In the genomic region with DNA sequence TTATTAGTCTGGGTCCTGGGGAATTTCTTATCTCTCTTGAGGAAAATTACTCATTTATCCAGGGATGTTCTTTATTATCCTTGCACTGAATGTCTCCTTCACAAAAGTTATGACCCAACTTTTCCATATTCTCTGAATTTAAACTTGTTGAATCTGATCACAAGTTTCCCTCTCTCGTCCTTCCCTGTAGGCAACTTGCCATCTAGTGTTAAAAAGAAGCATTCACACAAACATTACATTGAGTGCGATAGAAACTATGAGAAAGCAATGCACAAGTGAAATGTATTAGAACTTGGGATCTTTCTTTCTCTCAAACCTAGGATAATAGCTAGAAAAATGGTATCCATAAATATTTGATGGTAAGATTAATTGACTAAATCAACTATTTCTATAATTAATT, we compare ENCODE assay signal across 23 cellular contexts.
DNase-seq lines count a peak whose midpoint lies in the region; ATAC-seq and TF ChIP-seq lines count a peak whose summit lies in the region.
"Had no signal": no experiment of that assay in that cellular context is flagged by ENCODE, and none has a peak within 500 bp of the region (broad histone marks: within the 10 kb centered on the region; RNA-seq: fewer than 3 reads in every experiment).

No MANE protein-coding gene starts in this region.

- CTCF ChIA-PET in A673 (lab: Charles Lee) (no interaction called here), OCI-LY7 (lab: Charles Lee; ENCODE audit: unreplicated experiment) (no interaction called here)

- H3K9me2 ChIP-seq in GM23338 (ENCODE audit: insufficient read depth) (no peaks in the 10 kb centered on the region; the same call in 1 of the 2 replicates), OCI-LY7 (ENCODE audit: insufficient read depth, low read length) (no peaks in the 10 kb centered on the region)

- no peaks in the 10 kb centered on the region for H3K9me3 ChIP-seq in A673 (ENCODE audit: low read depth, low read length, poor library complexity, severe bottlenecking)
- no peaks in the 10 kb centered on the region for H3K9me3 ChIP-seq in OCI-LY7 (ENCODE audit: low read length)
- H3K9me3 ChIP-seq: Caco-2, gastroesophageal sphincter had no signal

- no TSS peak for BruUV-seq in A673 (replicated peaks; lab: Mats Ljungman, UMichigan)
- no TSS peak for BruUV-seq in OCI-LY7 (replicated peaks; lab: Mats Ljungman, UMichigan)

- H3F3A ChIP-seq in GM23338 (replicated peaks; ENCODE audit: low read depth), result no peaks in the 10 kb centered on the region

- H3K36me3 ChIP-seq in A673 (ENCODE audit: insufficient read depth, low read length, poor library complexity, severe bottlenecking) (no peaks in the 10 kb centered on the region), GM23338 (ENCODE audit: insufficient read depth) (no peaks in the 10 kb centered on the region), OCI-LY7 (ENCODE audit: insufficient read depth, low read length) (no peaks in the 10 kb centered on the region)
- H3K36me3 ChIP-seq: gastroesophageal sphincter had no signal

- H3K27ac Mint-ChIP-seq in GM23338, result no peak overlapping the region
- no peak overlapping the region for H3K27ac Mint-ChIP-seq in activated naive CD4-positive, alpha-beta T cell treated with anti-CD3 and anti-CD28 coated beads, Interleukin-2, amount 50 U/mL, for 72 hours
- H3K27ac Mint-ChIP-seq: activated T-helper 1 cell treated with anti-CD3 and anti-CD28 coated beads, Interleukin-12 subunit alpha, Interleukin-12 subunit beta, Interleukin-2, Interleukin-4 antibody, amounts not matched to agents 30 ng/mL and 10 ng/mL and 1 ng/mL, durations not matched to agents 14 hours and 24 hours and 36 hours; T-helper 2 cell treated with Interferon-gamma antibody and Interleukin-4, amounts not matched to agents 5 μg/mL and 100 μg/mL, for 36 hours had no signal

- DNase-seq in A673 (ENCODE audit: low spot score) (peak; percentile 62), GM23338 (ENCODE audit: low spot score) (peak; percentile 49), OCI-LY7 (ENCODE audit: low spot score) (no peak), left kidney (ENCODE audit: low read depth, low spot score) (peak; percentile 27), hypothalamus (lab: John Stamatoyannopoulos, UW) (no peak), putamen (ENCODE audit: low spot score) (no peak), SHP77 treated with DMSO at 0.1 percent for 48 hours (lab: John Stamatoyannopoulos, UW) (no peak)
- DNase-seq in activated naive CD4-positive, alpha-beta T cell treated with anti-CD3 and anti-CD28 coated beads, Interleukin-2, amount 50 U/mL, for 72 hours (ENCODE audit: low spot score in 2 of 2), result no peak
- DNase-seq: activated CD4-positive, CD25-positive, alpha-beta regulatory T cell treated with anti-CD3 and anti-CD28 coated beads, Interleukin-2, amount 50 U/mL, for 72 hours; activated CD8-positive, alpha-beta memory T cell treated with anti-CD3 and anti-CD28 coated beads for 24 hours; Caco-2; GF-D8; Kasumi-1; NCI-H1436 treated with DMSO at 0.1 percent for 48 hours; occipital lobe; stimulated activated CD4-positive, alpha-beta T cell treated with anti-CD3 and anti-CD28 coated beads, Interleukin-1b, Interleukin-23, amount 100 ng/mL, for 48 hours had no signal

- no peaks in the 10 kb centered on the region; the same call in 2 of the 3 replicates for H3K36me3 Mint-ChIP-seq in GM23338 (ENCODE audit: low read depth)
- H3K36me3 Mint-ChIP-seq in activated naive CD4-positive, alpha-beta T cell treated with anti-CD3 and anti-CD28 coated beads, Interleukin-2, amount 50 U/mL, for 72 hours, result no peaks in the 10 kb centered on the region

- H3K27me3 Mint-ChIP-seq in GM23338 (ENCODE audit: insufficient read depth, low read depth, poor library complexity), result no peaks in the 10 kb centered on the region

- H3K79me2 ChIP-seq in GM23338 (replicated peaks; ENCODE audit: insufficient read depth) (no peaks in the 10 kb centered on the region), OCI-LY7 (ENCODE audit: insufficient read depth, low read depth, low read length) (no peaks in the 10 kb centered on the region)

- H3K27me3 ChIP-seq in A673 (replicated peaks; ENCODE audit: insufficient read depth, low read depth, low read length, poor library complexity) (no peaks in the 10 kb centered on the region), GM23338 (ENCODE audit: insufficient read depth) (no peaks in the 10 kb centered on the region)
- H3K27me3 ChIP-seq: gastroesophageal sphincter had no signal

- intact Hi-C loops in A673 (cut with micrococcal nuclease; ENCODE audit: unreplicated experiment), result loop anchor here (10.0 kb wide), 1 partner anchor 1784 kb away; no protein-coding TSS in a partner anchor
- intact Hi-C loops in OCI-LY7 (cut with micrococcal nuclease; ENCODE audit: unreplicated experiment), result no loop called here

- POLR2A ChIA-PET in A673 (lab: Charles Lee; ENCODE audit: low non-redundant PET), result no interaction called here
- POLR2A ChIA-PET in OCI-LY7 (lab: Charles Lee), result no interaction called here

- H2AFZ ChIP-seq in GM23338 (no peak overlapping the region), OCI-LY7 (ENCODE audit: low read length) (no peak overlapping the region)

- H3K27ac ChIP-seq in A673 (ENCODE audit: low read depth, low read length, poor library complexity, severe bottlenecking), result no peak overlapping the region
- no peak overlapping the region for H3K27ac ChIP-seq in GM23338 (ENCODE audit: low read depth)
- no peak overlapping the region for H3K27ac ChIP-seq in OCI-LY7 (ENCODE audit: low read depth, low read length, poor library complexity, severe bottlenecking)
- H3K27ac ChIP-seq: epithelial cell of prostate, gastroesophageal sphincter, SK-N-MC had no signal

- no peak overlapping the region for H3K4me2 ChIP-seq in GM23338
- H3K4me2 ChIP-seq in OCI-LY7 (ENCODE audit: low read length), result no peak overlapping the region

- ATAC-seq in GM23338, result no peak
- no peak for ATAC-seq in activated naive CD4-positive, alpha-beta T cell treated with anti-CD3 and anti-CD28 coated beads, Interleukin-2, amount 50 U/mL, for 72 hours
- ATAC-seq: gastroesophageal sphincter, GM12878, left lobe of liver had no signal

- H3K4me1 Mint-ChIP-seq in GM23338, result peaks cover 11% of the 10 kb centered on the region

- peaks cover 16% of the 10 kb centered on the region for H3K4me1 ChIP-seq in A673 (ENCODE audit: insufficient read depth, low read length, poor library complexity, severe bottlenecking)
- H3K4me1 ChIP-seq in GM23338 (ENCODE audit: insufficient read depth), result peaks cover 17% of the 10 kb centered on the region
- H3K4me1 ChIP-seq in OCI-LY7 (ENCODE audit: insufficient read depth, low read length, poor library complexity, severe bottlenecking), result no peaks in the 10 kb centered on the region
- H3K4me1 ChIP-seq: Caco-2, gastroesophageal sphincter had no signal

- H4K20me1 ChIP-seq in GM23338 (replicated peaks; ENCODE audit: insufficient read depth), result no peaks in the 10 kb centered on the region
- no peaks in the 10 kb centered on the region for H4K20me1 ChIP-seq in OCI-LY7 (ENCODE audit: insufficient read depth, low read length)

- H3K4me3 Mint-ChIP-seq in GM23338, result no peak overlapping the region
- H3K4me3 Mint-ChIP-seq: activated T-helper 1 cell treated with anti-CD3 and anti-CD28 coated beads, Interleukin-12 subunit alpha, Interleukin-12 subunit beta, Interleukin-2, Interleukin-4 antibody, amounts not matched to agents 30 ng/mL and 10 ng/mL and 1 ng/mL, durations not matched to agents 14 hours and 24 hours and 36 hours; T-helper 2 cell treated with Interferon-gamma antibody and Interleukin-4, amounts not matched to agents 5 μg/mL and 100 μg/mL, for 36 hours had no signal

- peak; percentile 59 for TF ChIP-seq CTCF in A673 (conservative IDR thresholded peaks at IDR 0.05; ENCODE audit: low read depth, low read length)
- peak; percentile 57 to 67 for TF ChIP-seq CTCF in GM23338 (conservative IDR thresholded peaks at IDR 0.05; ENCODE audit: low read depth in 2 of 2)
- TF ChIP-seq CTCF in OCI-LY7 (conservative IDR thresholded peaks at IDR 0.05; ENCODE audit: low read length), result 0 out of 2 replicates have a peak, but pooled peaks have one; percentile 21

- H3K4me3 ChIP-seq in A673 (ENCODE audit: low read depth, low read length, poor library complexity, severe bottlenecking), result no peak overlapping the region
- no peak overlapping the region for H3K4me3 ChIP-seq in GM23338
- H3K4me3 ChIP-seq in OCI-LY7 (ENCODE audit: low read depth, low read length, poor library complexity, severe bottlenecking), result no peak overlapping the region
- H3K4me3 ChIP-seq: gastroesophageal sphincter, GM12878, SK-N-MC had no signal

- no peaks in the 10 kb centered on the region for H3K9me3 Mint-ChIP-seq in GM23338
- peaks cover 8 to 9% of the 10 kb centered on the region in 2 donors for H3K9me3 Mint-ChIP-seq in activated naive CD4-positive, alpha-beta T cell treated with anti-CD3 and anti-CD28 coated beads, Interleukin-2, amount 50 U/mL, for 72 hours

TF ChIP-seq in GM23338, 12 proteins besides CTCF, POLR2A, EP300 and RAD21 (continues in another document):
- TF ChIP-seq NANOG (IDR thresholded peaks at IDR 0.05; ENCODE audit: borderline replicate concordance), result no peak
- TF ChIP-seq CREB1 (CRISPR knock-in tag; IDR thresholded peaks at IDR 0.05; ENCODE audit: low read depth), result no peak
- no peak for TF ChIP-seq REST (IDR thresholded peaks at IDR 0.05; ENCODE audit: unreplicated experiment)
- TF ChIP-seq POLR2AphosphoS5 (IDR thresholded peaks at IDR 0.05; ENCODE audit: low read depth), result no peak
- TF ChIP-seq EZH2phosphoT487 (IDR thresholded peaks at IDR 0.05; ENCODE audit: unreplicated experiment), result no peak

Comparison
In these comparisons a context has a peak if more than half of its experiments do, and no peak if none do; other contexts are left out.
1. DNase-seq: peak in A673 (single experiment), GM23338 (single experiment) and left kidney (single experiment); none in OCI-LY7 (single experiment), hypothalamus (0 of 51), putamen (single experiment), SHP77 treated with DMSO at 0.1 percent for 48 hours (single experiment) and activated naive CD4-positive, alpha-beta T cell treated with anti-CD3 and anti-CD28 coated beads, Interleukin-2, amount 50 U/mL, for 72 hours (0 of 2).
2. Peak in every context shown above with its lines, with median percentiles within 50 percentile points of each other: CTCF ChIP-seq.